1 cellular context compared by ENCODE assay signal in genomic region chr2:157875720-157876065, GRCh38.
TF ChIP-seq lines count a peak whose summit lies in the region.

No MANE protein-coding gene starts in this region.

TF ChIP-seq in A549, 52 proteins besides CTCF, POLR2A, EP300 and RAD21 (continued from another document):
- TF ChIP-seq ATOH8 (CRISPR knock-in tag; IDR thresholded peaks at IDR 0.05; ENCODE audit: low read depth) = no peak
- no peak; a peak in 1 of 5 replicates for TF ChIP-seq JUN (IDR thresholded peaks at IDR 0.05)
- TF ChIP-seq CBX2 (IDR thresholded peaks at IDR 0.05; ENCODE audit: borderline replicate concordance, low read depth) = no peak
- no peak for TF ChIP-seq KDM5A (IDR thresholded peaks at IDR 0.05)
- no peak for TF ChIP-seq NR3C1 (IDR thresholded peaks at IDR 0.05)
- no peak for TF ChIP-seq JUNB (IDR thresholded peaks at IDR 0.05)
- no peak for TF ChIP-seq ZFP36 (IDR thresholded peaks at IDR 0.05; ENCODE audit: borderline replicate concordance, partially characterized antibody)
- TF ChIP-seq SMC3 (IDR thresholded peaks at IDR 0.05) = no peak
